ENCODE assay signal across 14 cellular contexts in genomic region chr12:34190054-34190453, GRCh38.
DNase-seq lines count a peak whose midpoint lies in the region; ATAC-seq and TF ChIP-seq lines count a peak whose summit lies in the region.
"Had no signal": no experiment of that assay in that cellular context is flagged by ENCODE, and none has a peak within 500 bp of the region (broad histone marks: within the 10 kb centered on the region; RNA-seq: fewer than 3 reads in every experiment).

No MANE protein-coding gene starts in this region.

- no peak overlapping the region for H3K4me3 ChIP-seq in BLaER1
- H3K4me3 ChIP-seq in MM.1S (ENCODE audit: low read length), result no peak overlapping the region
- H3K4me3 ChIP-seq: GM12878 had no signal

- H4K20me1 ChIP-seq in BLaER1 (no peaks in the 10 kb centered on the region), MM.1S (ENCODE audit: insufficient read depth, low read length) (no peaks in the 10 kb centered on the region)

- no peak overlapping the region for H2AFZ ChIP-seq in MM.1S (ENCODE audit: low read length)

- no peak for TF ChIP-seq CTCF in MM.1S (IDR thresholded peaks at IDR 0.05; ENCODE audit: low read length)

- peaks cover 2% of the 10 kb centered on the region for H3K27me3 Mint-ChIP-seq in activated CD4-positive, alpha-beta T cell treated with anti-CD3 and anti-CD28 coated beads, Interleukin-2, amount 10 ng/mL, durations not matched to agents 24 days and 14 days
- peaks cover 0 to 12% (median 5%) of the 10 kb centered on the region in 3 donors for H3K27me3 Mint-ChIP-seq in naive B cell

- H3K79me2 ChIP-seq in MM.1S (ENCODE audit: low read length), result no peaks in the 10 kb centered on the region

- peaks cover 28% of the 10 kb centered on the region for H3K4me1 ChIP-seq in BLaER1
- peaks cover 12% of the 10 kb centered on the region for H3K4me1 ChIP-seq in MM.1S (ENCODE audit: low read length)

- H3K27me3 ChIP-seq in BLaER1 (no peaks in the 10 kb centered on the region), MM.1S (replicated peaks; ENCODE audit: insufficient read depth, low read length) (no peaks in the 10 kb centered on the region)

- peak; percentile 4 for DNase-seq in activated CD4-positive, alpha-beta T cell treated with anti-CD3 and anti-CD28 coated beads, Interleukin-2, amount 10 ng/mL, durations not matched to agents 24 days and 14 days
- no peak for DNase-seq in activated CD4-positive, alpha-beta T cell treated with anti-CD3 and anti-CD28 coated beads, Interleukin-2, amount 50 U/mL, for 4 hours
- DNase-seq in MM.1S, result no peak
- DNase-seq in naive B cell, result no peak
- DNase-seq in DMS 273 treated with DMSO at 0.1 percent for 48 hours (lab: John Stamatoyannopoulos, UW), result no peak
- no peak for DNase-seq in T-helper 1 cell
- DNase-seq: CD4-positive, alpha-beta memory T cell; DMS79 treated with DMSO at 0.1 percent for 48 hours; EL; H9 had no signal

- H3K36me3 ChIP-seq in BLaER1 (no peaks in the 10 kb centered on the region), MM.1S (replicated peaks; ENCODE audit: insufficient read depth, low read length) (no peaks in the 10 kb centered on the region)

- H3K9me3 ChIP-seq in BLaER1 (no peaks in the 10 kb centered on the region), MM.1S (replicated peaks; ENCODE audit: insufficient read depth, low read length) (no peaks in the 10 kb centered on the region)

- intact Hi-C loops in activated CD4-positive, alpha-beta T cell treated with anti-CD3 and anti-CD28 coated beads, Interleukin-2, amount 10 ng/mL, durations not matched to agents 24 days and 14 days (cut with micrococcal nuclease), result no loop called here

- no peaks in the 10 kb centered on the region for H3K9me2 ChIP-seq in MM.1S (replicated peaks; ENCODE audit: insufficient read depth, low read length)

- ATAC-seq in naive B cell (ENCODE audit: low read depth in 2 of 2), result no peak
- ATAC-seq: GM12878 had no signal

- H3K9ac ChIP-seq in BLaER1, result no peak overlapping the region
- H3K9ac ChIP-seq in MM.1S (ENCODE audit: low read length), result no peak overlapping the region

- peak overlapping the region; percentile 64 for H3K27ac ChIP-seq in BLaER1
- H3K27ac ChIP-seq in MM.1S (ENCODE audit: low read length), result no peak overlapping the region
- H3K27ac ChIP-seq: 22Rv1, C4-2B had no signal

- no peaks in the 10 kb centered on the region for H3K36me3 Mint-ChIP-seq in activated CD4-positive, alpha-beta T cell treated with anti-CD3 and anti-CD28 coated beads, Interleukin-2, amount 10 ng/mL, durations not matched to agents 24 days and 14 days (ENCODE audit: low read depth)
- peaks cover 0 to 5% of the 10 kb centered on the region in 2 donors for H3K36me3 Mint-ChIP-seq in naive B cell
- H3K36me3 Mint-ChIP-seq: CD4-positive, alpha-beta memory T cell had no signal

- H3K4me1 Mint-ChIP-seq in activated CD4-positive, alpha-beta T cell treated with anti-CD3 and anti-CD28 coated beads, Interleukin-2, amount 10 ng/mL, durations not matched to agents 24 days and 14 days, result peaks cover 2% of the 10 kb centered on the region
- peaks cover 28 to 47% (median 39%) of the 10 kb centered on the region in 3 donors for H3K4me1 Mint-ChIP-seq in naive B cell
- H3K4me1 Mint-ChIP-seq: CD4-positive, alpha-beta memory T cell; H9 had no signal

- H3K9me3 Mint-ChIP-seq in activated CD4-positive, alpha-beta T cell treated with anti-CD3 and anti-CD28 coated beads, Interleukin-2, amount 10 ng/mL, durations not matched to agents 24 days and 14 days, result no peaks in the 10 kb centered on the region
- peaks cover 0 to 4% (median 0%) of the 10 kb centered on the region in 7 donors for H3K9me3 Mint-ChIP-seq in naive B cell
- H3K9me3 Mint-ChIP-seq: CD4-positive, alpha-beta memory T cell had no signal

- peak overlapping the region; percentile 81 for H3K4me2 ChIP-seq in BLaER1
- peak overlapping the region; percentile 28; the same call in 1 of the 2 replicates for H3K4me2 ChIP-seq in MM.1S (ENCODE audit: low read depth, low read length)

- H3K4me3 Mint-ChIP-seq in activated CD4-positive, alpha-beta T cell treated with anti-CD3 and anti-CD28 coated beads, Interleukin-2, amount 10 ng/mL, durations not matched to agents 24 days and 14 days, result no peak overlapping the region
- peak overlapping the region in 6 of 8 donors; percentile 21 to 74 (median 52) for H3K4me3 Mint-ChIP-seq in naive B cell
- H3K4me3 Mint-ChIP-seq: CD4-positive, alpha-beta memory T cell; H9 had no signal

- no peak overlapping the region for H3K27ac Mint-ChIP-seq in activated CD4-positive, alpha-beta T cell treated with anti-CD3 and anti-CD28 coated beads, Interleukin-2, amount 10 ng/mL, durations not matched to agents 24 days and 14 days
- H3K27ac Mint-ChIP-seq in naive B cell, result peak overlapping the region; percentile 18 to 94 (median 76)
- H3K27ac Mint-ChIP-seq: CD4-positive, alpha-beta memory T cell; H9 had no signal

- no peaks in the 10 kb centered on the region for H3F3A ChIP-seq in MM.1S (ENCODE audit: insufficient read depth, low read length)
